ENCODE assay signal across 11 cellular contexts in genomic region chr6:129684903-129685639, GRCh38. TPM values are rescaled to one million over a fixed set of nuclear protein-coding genes. Genes with fewer than 3 reads are reported as not detected.
A peak's percentile ranks its signal among the peaks of the same experiment; 100 is the strongest.
DNase-seq lines count a peak whose midpoint lies in the region; ATAC-seq and TF ChIP-seq lines count a peak whose summit lies in the region.
"Had no signal": no experiment of that assay in that cellular context is flagged by ENCODE, and none has a peak within 500 bp of the region (broad histone marks: within the 10 kb centered on the region; RNA-seq: fewer than 3 reads in every experiment).

No MANE protein-coding gene starts in this region.

- no peaks in the 10 kb centered on the region for H3K36me3 Mint-ChIP-seq in H9 (ENCODE audit: insufficient read depth in 1 of 3, low read depth in 3 of 3)

- no peak overlapping the region for H2AK5ac ChIP-seq in H9 (ENCODE audit: insufficient read length, low read length)

- H3K4me2 ChIP-seq in MM.1S (ENCODE audit: low read depth, low read length): peak overlapping the region; percentile 74
- H3K4me2 ChIP-seq in parathyroid adenoma (ENCODE audit: low read length): no peak overlapping the region
- H3K4me2 ChIP-seq in H9 (ENCODE audit: insufficient read depth, insufficient read length, low read length): no peak overlapping the region

- H3K9me3 ChIP-seq in AG04450 (ENCODE audit: control insufficient read depth, insufficient read depth, low read length): no peaks in the 10 kb centered on the region
- H3K9me3 ChIP-seq in MM.1S (replicated peaks; ENCODE audit: insufficient read depth, low read length): no peaks in the 10 kb centered on the region
- no peaks in the 10 kb centered on the region for H3K9me3 ChIP-seq in duodenal mucosa (ENCODE audit: control insufficient read depth in 1 of 2, low read length in 2 of 2)
- no peaks in the 10 kb centered on the region for H3K9me3 ChIP-seq in parathyroid adenoma (ENCODE audit: control insufficient read depth, low read length)
- H3K9me3 ChIP-seq in H9 (ENCODE audit: control insufficient read depth, low read depth, low read length): no peaks in the 10 kb centered on the region
- no peaks in the 10 kb centered on the region for H3K9me3 ChIP-seq in HAP-1

- no peak overlapping the region for H4K8ac ChIP-seq in H9 (replicated peaks; ENCODE audit: insufficient read length, low read depth, low read length)

- no peak overlapping the region for H2BK20ac ChIP-seq in H9 (ENCODE audit: low read depth, low read length, poor library complexity, severe bottlenecking)

- H3F3A ChIP-seq in MM.1S (ENCODE audit: insufficient read depth, low read length): peaks cover 50% of the 10 kb centered on the region

- no peak overlapping the region for H3K23ac ChIP-seq in H9 (ENCODE audit: insufficient read length, low read depth, low read length)

- H3K36me3 ChIP-seq in MM.1S (replicated peaks; ENCODE audit: insufficient read depth, low read length) (no peaks in the 10 kb centered on the region), duodenal mucosa (ENCODE audit: control insufficient read depth in 1 of 2, insufficient read depth in 2 of 2, low read length in 2 of 2) (no peaks in the 10 kb centered on the region), parathyroid adenoma (ENCODE audit: control insufficient read depth, insufficient read depth, low read length) (no peaks in the 10 kb centered on the region), HAP-1 (replicated peaks) (no peaks in the 10 kb centered on the region)

- H3K4me3 ChIP-seq in AG04450 (ENCODE audit: low read depth, low read length): no peak overlapping the region
- no peak overlapping the region for H3K4me3 ChIP-seq in MM.1S (ENCODE audit: low read length)
- H3K4me3 ChIP-seq in duodenal mucosa (ENCODE audit: low read depth in 1 of 2, low read length in 2 of 2): no peak overlapping the region
- no peak overlapping the region for H3K4me3 ChIP-seq in parathyroid adenoma (ENCODE audit: low read depth, low read length)
- H3K4me3 ChIP-seq in HAP-1: no peak overlapping the region

- H3K23me2 ChIP-seq in H9 (ENCODE audit: insufficient read length, low read depth, low read length, poor library complexity, severe bottlenecking): no peaks in the 10 kb centered on the region

- no peaks in the 10 kb centered on the region for H3K79me1 ChIP-seq in H9 (ENCODE audit: insufficient read depth, low read depth, low read length, poor library complexity, severe bottlenecking)

- no peak overlapping the region for H3K14ac ChIP-seq in H9 (ENCODE audit: insufficient read depth, low read length)

- H4K91ac ChIP-seq in H9 (ENCODE audit: insufficient read length, low read depth, low read length): no peak overlapping the region

- H2AFZ ChIP-seq in MM.1S (ENCODE audit: low read length) (no peak overlapping the region), parathyroid adenoma (no peak overlapping the region), H9 (ENCODE audit: low read length) (no peak overlapping the region)

- no peaks in the 10 kb centered on the region for H3K27me3 Mint-ChIP-seq in H9 (ENCODE audit: low read depth)
- H3K27me3 Mint-ChIP-seq: activated naive CD4-positive, alpha-beta T cell treated with anti-CD3 and anti-CD28 coated beads, Interleukin-2, amount 10 ng/mL, durations not matched to agents 7 days and 5 days; CD4-positive, CD25-positive, alpha-beta regulatory T cell had no signal

- H3K9me2 ChIP-seq in MM.1S (replicated peaks; ENCODE audit: insufficient read depth, low read length): no peaks in the 10 kb centered on the region

- H3T11ph ChIP-seq in H9 (ENCODE audit: low read length): no peak overlapping the region

- H4K20me1 ChIP-seq in MM.1S (ENCODE audit: insufficient read depth, low read length): no peaks in the 10 kb centered on the region
- no peaks in the 10 kb centered on the region for H4K20me1 ChIP-seq in H9 (ENCODE audit: control insufficient read depth, insufficient read depth, insufficient read length)

- H3K4me1 ChIP-seq in MM.1S (ENCODE audit: low read length) (peaks cover 68% of the 10 kb centered on the region), duodenal mucosa (ENCODE audit: control insufficient read depth in 1 of 2, insufficient read depth in 2 of 2, low read length in 2 of 2) (peaks cover 24 to 30% of the 10 kb centered on the region in 2 donors), parathyroid adenoma (peaks cover 56% of the 10 kb centered on the region), H9 (ENCODE audit: insufficient read depth, low read length) (peaks cover 3% of the 10 kb centered on the region; the same call in 1 of the 2 replicates), HAP-1 (peaks cover 12% of the 10 kb centered on the region)

- H4K5ac ChIP-seq in H9 (ENCODE audit: insufficient read length, low read depth, low read length): no peak overlapping the region

- POLR2A ChIA-PET in AG04450 (lab: Yijun Ruan, JAX): interaction anchor here (0.7 to 1.5 kb wide), 3 partner anchors 12 to 25 kb away, joined by 3 to 16 read pairs (median 13); partner anchors contain the start of gene ARHGAP18

- ATAC-seq in left lobe of liver: no peak

- H3K27ac ChIP-seq in AG04450 (ENCODE audit: low read depth, low read length) (peak overlapping the region; percentile 62), MM.1S (ENCODE audit: low read length) (peak overlapping the region; percentile 100), duodenal mucosa (ENCODE audit: low read depth, low read length) (peak overlapping the region; percentile 76), parathyroid adenoma (peak overlapping the region; percentile 90), H9 (ENCODE audit: insufficient read length, low read depth, low read length) (no peak overlapping the region)

- no peaks in the 10 kb centered on the region for H3K9me3 Mint-ChIP-seq in H9
- H3K9me3 Mint-ChIP-seq: activated naive CD4-positive, alpha-beta T cell treated with anti-CD3 and anti-CD28 coated beads, Interleukin-2, amount 10 ng/mL, durations not matched to agents 7 days and 5 days; CD4-positive, CD25-positive, alpha-beta regulatory T cell had no signal

- DNase-seq in AG04450 (ENCODE audit: low read depth, low spot score) (no peak), MM.1S (no peak), CD1c-positive myeloid dendritic cell (ENCODE audit: extremely low spot score) (no peak), H9 (no peak), HAP-1 (ENCODE audit: low spot score in 2 of 2) (no peak), left lobe of liver (ENCODE audit: low spot score) (no peak)
- DNase-seq: activated naive CD4-positive, alpha-beta T cell treated with anti-CD3 and anti-CD28 coated beads, Interleukin-2, amount 10 ng/mL, durations not matched to agents 7 days and 5 days; CD4-positive, CD25-positive, alpha-beta regulatory T cell; effector memory CD4-positive, alpha-beta T cell had no signal

- in situ Hi-C loops in HAP-1 (cut with MboI; ENCODE audit: low sequenced_read_pairs): no loop called here

- H2BK12ac ChIP-seq in H9 (ENCODE audit: insufficient read length, low read depth, low read length): no peak overlapping the region

- H3K4me3 Mint-ChIP-seq in H9: no peak overlapping the region
- H3K4me3 Mint-ChIP-seq: activated naive CD4-positive, alpha-beta T cell treated with anti-CD3 and anti-CD28 coated beads, Interleukin-2, amount 10 ng/mL, durations not matched to agents 7 days and 5 days had no signal

- H2BK120ac ChIP-seq in H9 (ENCODE audit: low read depth, low read length, poor library complexity, severe bottlenecking): no peak overlapping the region

- WGBS in H9 (ENCODE audit: extremely low coverage, insufficient read length, low lambda C conversion rate): no CpG with 5 or more reads among the region's 8 CpGs

- no peak overlapping the region for H3K56ac ChIP-seq in H9 (ENCODE audit: insufficient read length, low read depth, low read length)

- peaks cover 11 to 13% of the 10 kb centered on the region in 2 experiments for H3K4me1 Mint-ChIP-seq in H9

- H3K27ac Mint-ChIP-seq in H9: no peak overlapping the region

- H3K18ac ChIP-seq in H9 (ENCODE audit: insufficient read length, low read depth, low read length): no peak overlapping the region

- CTCF ChIA-PET in AG04450 (lab: Charles Lee): interaction anchor here (0.8 kb wide), 1 partner anchor 87 kb away, joined by 3 read pairs; no protein-coding TSS in a partner anchor

- H2BK5ac ChIP-seq in H9 (ENCODE audit: insufficient read length, low read length): no peak overlapping the region

- peak overlapping the region; percentile 89 for H3K9ac ChIP-seq in MM.1S (ENCODE audit: low read length)
- no peak overlapping the region for H3K9ac ChIP-seq in duodenal mucosa (ENCODE audit: low read depth in 1 of 2, low read length in 2 of 2)
- no peak overlapping the region for H3K9ac ChIP-seq in parathyroid adenoma
- no peak overlapping the region for H3K9ac ChIP-seq in H9 (ENCODE audit: extremely low read depth, insufficient read length, low read length)

- H3K27me3 ChIP-seq in AG04450 (ENCODE audit: control insufficient read depth, insufficient read depth, low read length) (no peaks in the 10 kb centered on the region), MM.1S (replicated peaks; ENCODE audit: insufficient read depth, low read length) (no peaks in the 10 kb centered on the region), duodenal mucosa (ENCODE audit: control insufficient read depth in 1 of 2, insufficient read depth in 2 of 2, low read length in 2 of 2) (no peaks in the 10 kb centered on the region), parathyroid adenoma (ENCODE audit: control insufficient read depth, insufficient read depth, low read length) (no peaks in the 10 kb centered on the region), H9 (ENCODE audit: insufficient read depth, low read length) (no peaks in the 10 kb centered on the region), HAP-1 (ENCODE audit: low read depth) (no peaks in the 10 kb centered on the region)

- H3K79me2 ChIP-seq in MM.1S (ENCODE audit: low read length): peaks cover 78% of the 10 kb centered on the region
- peaks cover 28% of the 10 kb centered on the region for H3K79me2 ChIP-seq in parathyroid adenoma
- no peaks in the 10 kb centered on the region for H3K79me2 ChIP-seq in H9 (ENCODE audit: insufficient read depth, low read length)

- H2BK15ac ChIP-seq in H9 (ENCODE audit: low read depth, low read length): no peak overlapping the region

- H3K4ac ChIP-seq in H9 (ENCODE audit: low read depth, low read length): no peak overlapping the region

- no peak for TF ChIP-seq CTCF in AG04450 (IDR thresholded peaks at IDR 0.05; ENCODE audit: low read depth, low read length)
- no peak for TF ChIP-seq CTCF in MM.1S (IDR thresholded peaks at IDR 0.05; ENCODE audit: low read length)
- TF ChIP-seq CTCF in parathyroid adenoma (IDR thresholded peaks at IDR 0.05): no peak
- no peak for TF ChIP-seq CTCF in H9 (conservative IDR thresholded peaks at IDR 0.05)

RNA-seq across cellular contexts. Expression of gene ARHGAP18, which starts 24.9 kb away (rescaled TPM):
- 11.0 and 13.9 TPM in 2 replicates for polyA plus RNA-seq in AG04450 (2011; rRNA removed)
- polyA minus RNA-seq in AG04450 (2011; rRNA and poly(A)+ RNA removed): 17.0 and 18.2 TPM in 2 replicates
- total RNA-seq in H9 (2021) (2.0 and 2.4 TPM in 2 replicates), left lobe of liver (4.7 TPM)
